In the genomic region with DNA sequence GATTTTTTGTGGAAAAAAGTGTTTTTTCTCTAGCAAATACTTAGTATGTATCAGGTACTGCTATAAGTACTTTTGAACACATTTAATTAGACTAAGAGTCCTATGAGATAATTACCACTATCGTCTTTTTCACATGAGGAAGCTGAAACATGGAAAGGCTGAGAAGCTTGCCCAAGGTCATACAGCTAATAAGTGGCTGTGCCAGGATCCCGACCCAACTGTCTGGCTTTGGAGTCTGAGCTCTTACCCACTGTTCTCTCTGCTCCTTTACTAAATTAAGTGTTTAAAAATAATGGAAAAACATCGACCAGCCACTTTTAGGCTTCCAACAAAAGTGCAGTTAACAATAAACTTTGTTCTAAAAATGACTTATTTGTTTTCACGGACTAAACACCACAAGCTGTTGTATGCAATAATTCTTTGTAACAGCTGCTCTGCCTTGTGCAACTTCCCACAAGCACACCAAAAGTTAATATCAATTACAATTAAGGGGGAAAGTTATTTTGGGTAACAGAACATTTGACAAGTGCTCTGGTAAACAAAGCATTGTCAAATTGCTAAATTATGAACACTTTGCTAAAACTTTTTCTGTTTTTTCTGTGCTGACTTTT, we compare ENCODE assay signal across 18 cellular contexts.
DNase-seq lines count a peak whose midpoint lies in the region; ATAC-seq and TF ChIP-seq lines count a peak whose summit lies in the region.
"Had no signal": no experiment of that assay in that cellular context is flagged by ENCODE, and none has a peak within 500 bp of the region (broad histone marks: within the 10 kb centered on the region; RNA-seq: fewer than 3 reads in every experiment).

No MANE protein-coding gene starts in this region.

- intact Hi-C loops in testis (cut with DNase I; ENCODE audit: low total_unique reads), result no loop called here

- H3K36me3 ChIP-seq in testis (ENCODE audit: low read depth, missing control alignments), result no peaks in the 10 kb centered on the region
- H3K36me3 ChIP-seq: BE2C, SJCRH30 had no signal

- H3K4me1 ChIP-seq in testis, result no peaks in the 10 kb centered on the region
- H3K4me1 ChIP-seq: BE2C had no signal

- TF ChIP-seq POLR2A in testis (IDR thresholded peaks at IDR 0.05), result no peak

- H3K27ac Mint-ChIP-seq in progenitor cell of endocrine pancreas, result no peak overlapping the region
- H3K27ac Mint-ChIP-seq: CD8-positive, alpha-beta T cell had no signal

- H3K4me3 ChIP-seq in testis, result no peak overlapping the region
- H3K4me3 ChIP-seq: SJCRH30 had no signal

- H3K4me1 Mint-ChIP-seq in progenitor cell of endocrine pancreas (ENCODE audit: low read depth), result no peaks in the 10 kb centered on the region

- no peak for ATAC-seq in GM18520 (IDR thresholded peaks at IDR 0.05; ENCODE audit: unreplicated experiment)
- ATAC-seq: CD8-positive, alpha-beta T cell; HepG2 had no signal

- H3K9me3 Mint-ChIP-seq in progenitor cell of endocrine pancreas (ENCODE audit: low read depth), result peaks cover 2% of the 10 kb centered on the region
- H3K9me3 Mint-ChIP-seq: CD8-positive, alpha-beta T cell had no signal

- TF ChIP-seq CTCF in testis (IDR thresholded peaks at IDR 0.05) (no peak), progenitor cell of endocrine pancreas (IDR thresholded peaks at IDR 0.05; ENCODE audit: unreplicated experiment) (no peak)

- no peaks in the 10 kb centered on the region for H3K36me3 Mint-ChIP-seq in progenitor cell of endocrine pancreas (ENCODE audit: insufficient read depth)
- H3K36me3 Mint-ChIP-seq: CD8-positive, alpha-beta T cell had no signal

- H3K27me3 Mint-ChIP-seq in progenitor cell of endocrine pancreas, result no peaks in the 10 kb centered on the region

- no peaks in the 10 kb centered on the region for H3K9me3 ChIP-seq in testis
- H3K9me3 ChIP-seq: BE2C, SJCRH30 had no signal

- no peaks in the 10 kb centered on the region for H3K27me3 ChIP-seq in testis
- H3K27me3 ChIP-seq: BE2C, SJCRH30 had no signal

- peak; percentile 13 for DNase-seq in NOMO-1 treated with DMSO at 0.1 percent for 48 hours (lab: John Stamatoyannopoulos, UW; ENCODE audit: unreplicated experiment)
- no peak for DNase-seq in NOMO-1 treated with dmso at 0.1 percent for 144 hours (lab: John Stamatoyannopoulos, UW; ENCODE audit: unreplicated experiment)
- DNase-seq in NCI-H69 (lab: John Stamatoyannopoulos, UW), result peak; percentile 23
- DNase-seq in myocyte (ENCODE audit: low read depth), result peak; percentile 72
- DNase-seq in testis, result peak; percentile 43
- no peak for DNase-seq in progenitor cell of endocrine pancreas (ENCODE audit: low spot score, unreplicated experiment)
- DNase-seq: BE2C; CD8-positive, alpha-beta T cell; EL; MM.1S; NCI-H1417 treated with DMSO at 0.1 percent for 48 hours; NCI-H2081 treated with DMSO at 0.1 percent for 48 hours; NCI-H446 treated with DMSO at 0.1 percent for 48 hours; NCI-H774; RPMI8226 had no signal

- 25 to 32% methylated on average over 4 of the region's 4 CpGs for WGBS in testis, 2 donors

- no peak overlapping the region for H3K4me3 Mint-ChIP-seq in progenitor cell of endocrine pancreas (ENCODE audit: low read depth)
- H3K4me3 Mint-ChIP-seq: CD8-positive, alpha-beta T cell had no signal

- no peak overlapping the region for H3K27ac ChIP-seq in testis
- H3K27ac ChIP-seq: SJCRH30 had no signal

Comparison
In these comparisons a context has a peak if more than half of its experiments do, and no peak if none do; other contexts are left out.
1. DNase-seq: peak in NOMO-1 treated with DMSO at 0.1 percent for 48 hours (single experiment), NCI-H69 (single experiment), myocyte (single experiment) and testis (single experiment); none in NOMO-1 treated with dmso at 0.1 percent for 144 hours (single experiment) and progenitor cell of endocrine pancreas (single experiment).